ENCODE assay signal across 8 cellular contexts in the genomic region with DNA sequence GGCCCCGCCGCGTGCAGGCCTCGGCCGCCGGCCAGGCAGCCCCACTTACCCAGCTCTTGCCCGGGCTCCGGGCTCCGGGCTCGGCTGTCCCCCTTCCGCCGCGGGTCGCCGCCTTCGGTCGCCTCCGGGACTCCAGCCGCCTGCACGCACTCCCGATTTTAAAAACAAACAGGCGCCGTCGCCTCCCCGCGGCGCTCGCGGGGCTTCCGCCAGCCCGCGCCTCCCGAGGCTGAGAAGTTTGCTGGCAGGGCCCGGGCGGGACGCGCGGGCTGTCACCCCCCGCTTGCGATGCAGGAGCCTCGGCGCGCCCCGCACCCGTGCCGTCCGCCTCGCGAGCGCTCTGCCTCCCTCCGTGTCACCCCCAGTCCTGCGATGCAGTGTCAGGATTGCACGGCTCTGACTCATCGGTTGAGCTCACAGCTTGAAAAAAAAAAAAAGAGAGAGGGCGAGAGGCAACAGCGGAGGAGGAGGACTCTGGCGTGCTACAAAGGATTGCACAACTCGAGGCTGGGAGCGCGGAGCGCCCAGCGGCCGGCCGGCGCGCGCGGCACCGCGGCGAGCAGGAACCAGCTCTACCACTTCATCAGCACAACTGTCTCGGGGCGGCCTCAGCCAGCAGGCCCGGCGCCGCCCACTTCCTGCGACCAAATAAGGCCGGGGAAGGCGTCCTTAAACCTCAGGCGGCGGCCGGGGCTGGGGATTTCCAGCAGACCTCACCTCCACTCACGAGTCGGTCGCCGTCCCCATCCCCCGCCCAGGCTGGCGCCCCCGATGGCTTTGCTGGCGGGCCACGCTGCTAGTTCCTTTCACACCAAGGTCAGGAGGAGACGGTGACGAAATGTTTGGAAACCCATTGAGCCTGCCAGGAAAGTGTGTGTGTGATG. TPM values are rescaled to one million over a fixed set of nuclear protein-coding genes. Genes with fewer than 3 reads are reported as not detected.
DNase-seq lines count a peak whose midpoint lies in the region; ATAC-seq and TF ChIP-seq lines count a peak whose summit lies in the region.

No MANE protein-coding gene starts in this region.

- H3K4me3 ChIP-seq in DOHH2 (ENCODE audit: low read length) (peak overlapping the region; percentile 83), PC-9 (peak overlapping the region; percentile 90), esophagus (ENCODE audit: low read depth in 1 of 2, low read length in 2 of 2) (peak overlapping the region; percentile 68 to 77), muscle layer of duodenum (ENCODE audit: low read depth in 1 of 2, low read length in 2 of 2) (peak overlapping the region; percentile 57 to 72)

- intact Hi-C loops in PC-9 (cut with micrococcal nuclease; ENCODE audit: unreplicated experiment): loop anchor here (1.0 to 5.0 kb wide), 6 partner anchors 25 to 98 kb away; no protein-coding TSS in a partner anchor

- H3K4me1 ChIP-seq in DOHH2 (ENCODE audit: control insufficient read depth, low read length) (peaks cover 79% of the 10 kb centered on the region), PC-9 (replicated peaks; ENCODE audit: insufficient read depth) (peaks cover 54% of the 10 kb centered on the region), esophagus (ENCODE audit: control insufficient read depth in 2 of 2, insufficient read depth in 2 of 2, low read length in 1 of 2) (peaks cover 12 to 38% of the 10 kb centered on the region in 2 donors), muscle layer of duodenum (ENCODE audit: control insufficient read depth in 1 of 2, insufficient read depth in 2 of 2, low read length in 2 of 2) (peaks cover 70 to 73% of the 10 kb centered on the region in 2 donors)

- H2AFZ ChIP-seq in PC-9: peak overlapping the region; percentile 68

- TF ChIP-seq CTCF in DOHH2 (IDR thresholded peaks at IDR 0.05; ENCODE audit: low read depth, low read length, poor library complexity, severe bottlenecking) (peak; percentile 29), PC-9 (conservative IDR thresholded peaks at IDR 0.05) (no peak)

- peak overlapping the region; percentile 97 for H3K27ac ChIP-seq in DOHH2 (ENCODE audit: low read depth, low read length)
- H3K27ac ChIP-seq in PC-9: peak overlapping the region; percentile 76
- peak overlapping the region; percentile 95 to 100 for H3K27ac ChIP-seq in esophagus (ENCODE audit: low read depth in 2 of 2, low read length in 1 of 2)
- peak overlapping the region; percentile 96 for H3K27ac ChIP-seq in muscle layer of duodenum (ENCODE audit: low read length)

- peaks cover 81% of the 10 kb centered on the region for H3K4me1 Mint-ChIP-seq in activated T-cell treated with anti-CD3 and anti-CD28 coated beads, Interleukin-2, amount 50 U/mL, for 4 hours (ENCODE audit: low read depth)

- H3K36me3 Mint-ChIP-seq in activated T-cell treated with anti-CD3 and anti-CD28 coated beads, Interleukin-2, amount 50 U/mL, for 4 hours (ENCODE audit: insufficient read depth): no peaks in the 10 kb centered on the region

- peak; percentile 88 for DNase-seq in KG1 (lab: John Stamatoyannopoulos, UW)
- peak; percentile 96 for DNase-seq in PC-9
- DNase-seq in activated T-cell treated with anti-CD3 and anti-CD28 coated beads, Interleukin-2, amount 50 U/mL, for 4 hours: peak; percentile 94
- peak; percentile 91 to 92 for DNase-seq in stimulated activated CD8-positive, alpha-beta memory T cell treated with anti-CD3 and anti-CD28 coated beads, Interleukin-7, amount 100 ng/mL, for 1 hour (ENCODE audit: low read depth in 2 of 2)

- H3F3A ChIP-seq in DOHH2 (ENCODE audit: control insufficient read depth, insufficient read depth) (peaks cover 59% of the 10 kb centered on the region), PC-9 (ENCODE audit: insufficient read depth, low read depth) (peaks cover 44% of the 10 kb centered on the region)

- H3K9me3 ChIP-seq in DOHH2 (ENCODE audit: control insufficient read depth, insufficient read depth, low read length) (no peaks in the 10 kb centered on the region), PC-9 (ENCODE audit: insufficient read depth, low read depth) (no peaks in the 10 kb centered on the region), esophagus (ENCODE audit: control insufficient read depth in 2 of 2, insufficient read depth in 1 of 2, low read depth in 1 of 2, low read length in 1 of 2) (no peaks in the 10 kb centered on the region), muscle layer of duodenum (ENCODE audit: control insufficient read depth in 1 of 2, low read length in 2 of 2) (no peaks in the 10 kb centered on the region)

- H3K27me3 ChIP-seq in DOHH2 (ENCODE audit: control insufficient read depth, low read length) (no peaks in the 10 kb centered on the region), PC-9 (ENCODE audit: insufficient read depth, low read depth) (no peaks in the 10 kb centered on the region), esophagus (ENCODE audit: control insufficient read depth in 1 of 2, insufficient read depth in 2 of 2, low read length in 2 of 2) (no peaks in the 10 kb centered on the region), muscle layer of duodenum (ENCODE audit: low read depth, low read length) (no peaks in the 10 kb centered on the region)

- peak; percentile 55 for ATAC-seq in GM21737 (IDR thresholded peaks at IDR 0.05; ENCODE audit: unreplicated experiment)
- ATAC-seq in activated T-cell treated with anti-CD3 and anti-CD28 coated beads, Interleukin-2, amount 50 U/mL, for 4 hours: peak; percentile 73 to 76

- H3K9me2 ChIP-seq in DOHH2 (replicated peaks; ENCODE audit: control insufficient read depth, low read length): no peaks in the 10 kb centered on the region
- no peaks in the 10 kb centered on the region for H3K9me2 ChIP-seq in PC-9 (ENCODE audit: insufficient read depth)

- H3K9me3 Mint-ChIP-seq in activated T-cell treated with anti-CD3 and anti-CD28 coated beads, Interleukin-2, amount 50 U/mL, for 4 hours: no peaks in the 10 kb centered on the region

- WGBS in esophagus, 2 donors: 0 to 1% methylated on average over 82 to 93 of the region's 93 CpGs

- no TSS peak for BruUV-seq in PC-9 (replicated peaks; lab: Mats Ljungman, UMichigan)

- H4K20me1 ChIP-seq in DOHH2 (ENCODE audit: control insufficient read depth, insufficient read depth, low read depth, low read length): no peaks in the 10 kb centered on the region
- no peaks in the 10 kb centered on the region for H4K20me1 ChIP-seq in PC-9 (ENCODE audit: insufficient read depth)

- no peaks in the 10 kb centered on the region for H3K27me3 Mint-ChIP-seq in activated T-cell treated with anti-CD3 and anti-CD28 coated beads, Interleukin-2, amount 50 U/mL, for 4 hours (ENCODE audit: low read depth)

- H3K4me3 Mint-ChIP-seq in activated T-cell treated with anti-CD3 and anti-CD28 coated beads, Interleukin-2, amount 50 U/mL, for 4 hours: peak overlapping the region; percentile 86

- H3K4me2 ChIP-seq in DOHH2 (ENCODE audit: low read length) (peak overlapping the region; percentile 98), PC-9 (peak overlapping the region; percentile 96)

- H3K36me3 ChIP-seq in DOHH2 (ENCODE audit: control insufficient read depth, low read length): peaks cover 44% of the 10 kb centered on the region
- no peaks in the 10 kb centered on the region for H3K36me3 ChIP-seq in PC-9 (ENCODE audit: low read depth)
- no peaks in the 10 kb centered on the region for H3K36me3 ChIP-seq in esophagus (ENCODE audit: control insufficient read depth in 2 of 2, insufficient read depth in 2 of 2, low read length in 1 of 2)
- H3K36me3 ChIP-seq in muscle layer of duodenum (ENCODE audit: control insufficient read depth in 1 of 2, insufficient read depth in 2 of 2, low read length in 2 of 2): peaks cover 0 to 10% of the 10 kb centered on the region in 2 donors

- H3K79me2 ChIP-seq in DOHH2 (ENCODE audit: control insufficient read depth, low read length) (peaks cover 92% of the 10 kb centered on the region), PC-9 (ENCODE audit: low read depth) (peaks cover 59% of the 10 kb centered on the region)

- POLR2A ChIA-PET in PC-9 (lab: Charles Lee; ENCODE audit: unreplicated experiment): interaction anchor here (0.5 to 1.2 kb wide), 9 partner anchors 19 to 733 kb away, joined by 3 to 34 read pairs (median 5); a partner anchor contains a TSS

- CTCF ChIA-PET in PC-9 (lab: Charles Lee): interaction anchor here (0.5 to 0.6 kb wide), 3 partner anchors 16 to 154 kb away, joined by 3 to 4 read pairs (median 3); no protein-coding TSS in a partner anchor

RNA-seq across cellular contexts. Expression of a gene that starts 45.8 kb away (rescaled TPM):
- total RNA-seq in PC-9 (2021): 13.6 and 16.8 TPM in 2 replicates
- 10 to 100 TPM; 41.0 to 55.2 (median 50.8) TPM for total RNA-seq in activated T-cell treated with anti-CD3 and anti-CD28 coated beads, Interleukin-2, amount 50 U/mL, for 4 hours
- 10 to 100 TPM; 12.7 to 13.2 TPM for polyA plus RNA-seq in esophagus

Comparison
In these comparisons a context has a peak if more than half of its experiments do, and no peak if none do; other contexts are left out.
1. Peak in every context shown above with its lines: DNase-seq, ATAC-seq, H3K4me3 ChIP-seq and H3K27ac ChIP-seq.